8 cellular contexts compared by ENCODE assay signal in genomic region chr16:68844211-68844564, GRCh38. TPM values are rescaled to one million over a fixed set of nuclear protein-coding genes. Genes with fewer than 3 reads are reported as not detected.
A peak's percentile ranks its signal among the peaks of the same experiment; 100 is the strongest.
DNase-seq lines count a peak whose midpoint lies in the region; ATAC-seq and TF ChIP-seq lines count a peak whose summit lies in the region.

No MANE protein-coding gene starts in this region.

- H3K4me3 ChIP-seq in GM12865 (ENCODE audit: low read depth, low read length) (peak overlapping the region; percentile 65), PC-9 (peak overlapping the region; percentile 80), esophagus muscularis mucosa (peak overlapping the region; percentile 71 to 93 (median 87)), prostate gland (peak overlapping the region; percentile 69 to 75)

- H3K9me3 ChIP-seq in PC-9 (ENCODE audit: insufficient read depth, low read depth) = no peaks in the 10 kb centered on the region
- H3K9me3 ChIP-seq in esophagus muscularis mucosa = no peaks in the 10 kb centered on the region
- no peaks in the 10 kb centered on the region for H3K9me3 ChIP-seq in prostate gland

- DNase-seq in GM12865 (ENCODE audit: low read depth) (no peak), PC-9 (no peak), esophagus muscularis mucosa (ENCODE audit: extremely low spot score) (no peak), prostate gland (ENCODE audit: low spot score) (no peak)

- no peaks in the 10 kb centered on the region; the same call in 1 of the 2 replicates for H3K4me1 ChIP-seq in PC-9 (replicated peaks; ENCODE audit: insufficient read depth)
- peaks cover 0 to 22% (median 20%) of the 10 kb centered on the region in 4 donors for H3K4me1 ChIP-seq in esophagus muscularis mucosa
- peaks cover 2% of the 10 kb centered on the region for H3K4me1 ChIP-seq in prostate gland (replicated peaks)

- ATAC-seq in GM18861 (IDR thresholded peaks at IDR 0.05; ENCODE audit: unreplicated experiment) (no peak), GM18505 (IDR thresholded peaks at IDR 0.05; ENCODE audit: unreplicated experiment) (no peak), HG03135 (IDR thresholded peaks at IDR 0.05; ENCODE audit: unreplicated experiment) (no peak), HG02610 (IDR thresholded peaks at IDR 0.05; ENCODE audit: unreplicated experiment) (no peak)

- H3K79me2 ChIP-seq in PC-9 (ENCODE audit: low read depth) = no peaks in the 10 kb centered on the region

- no peaks in the 10 kb centered on the region for H3K9me2 ChIP-seq in PC-9 (ENCODE audit: insufficient read depth)

- CTCF ChIA-PET in PC-9 (lab: Charles Lee) = interaction anchor here (0.6 to 1.2 kb wide), 2 partner anchors 18 to 484 kb away, joined by 4 to 11 read pairs; no protein-coding TSS in a partner anchor

- no peak for TF ChIP-seq POLR2A in esophagus muscularis mucosa (IDR thresholded peaks at IDR 0.05; ENCODE audit: low read depth)
- no peak for TF ChIP-seq POLR2A in prostate gland (IDR thresholded peaks at IDR 0.05)
- TF ChIP-seq POLR2A in GM18505 (IDR thresholded peaks at IDR 0.05; ENCODE audit: borderline replicate concordance, extremely low read depth, insufficient read depth, insufficient read length) = no peak

- TF ChIP-seq EP300 in esophagus muscularis mucosa (IDR thresholded peaks at IDR 0.05) = no peak

- peak overlapping the region; percentile 96 for H2AFZ ChIP-seq in PC-9

- TF ChIP-seq CTCF in GM12865 (IDR thresholded peaks at IDR 0.05; ENCODE audit: insufficient read depth, low read depth, low read length, missing control alignments) (no peak), PC-9 (conservative IDR thresholded peaks at IDR 0.05) (no peak), esophagus muscularis mucosa (IDR thresholded peaks at IDR 0.05) (no peak), prostate gland (IDR thresholded peaks at IDR 0.05) (no peak)

- intact Hi-C loops in PC-9 (cut with micrococcal nuclease; ENCODE audit: unreplicated experiment) = no loop called here
- intact Hi-C loops in esophagus muscularis mucosa (cut with DNase I) = loop anchor here (10.0 kb wide), 2 partner anchors 61 to 309 kb away; partner anchors contain the start of gene ZFP90
- intact Hi-C loops in prostate gland (cut with DNase I) = loop anchor here (5.0 to 10.0 kb wide), 3 partner anchors 43 to 319 kb away; no protein-coding TSS in a partner anchor

- H4K20me1 ChIP-seq in PC-9 (ENCODE audit: insufficient read depth) = no peaks in the 10 kb centered on the region

- peaks cover 15% of the 10 kb centered on the region for H3F3A ChIP-seq in PC-9 (ENCODE audit: insufficient read depth, low read depth)

- H3K36me3 ChIP-seq in PC-9 (ENCODE audit: low read depth) = no peaks in the 10 kb centered on the region
- H3K36me3 ChIP-seq in esophagus muscularis mucosa = no peaks in the 10 kb centered on the region
- H3K36me3 ChIP-seq in prostate gland = no peaks in the 10 kb centered on the region

- 7% methylated on average over 6 of the region's 6 CpGs for WGBS in esophagus muscularis mucosa
- 4% methylated on average over 6 of the region's 6 CpGs for WGBS in prostate gland

- POLR2A ChIA-PET in PC-9 (lab: Charles Lee; ENCODE audit: unreplicated experiment) = interaction anchor here (0.6 kb wide), 1 partner anchor 276 kb away, joined by 3 read pairs; no protein-coding TSS in a partner anchor

- peak overlapping the region; percentile 88 for H3K4me2 ChIP-seq in PC-9

- H3K27ac ChIP-seq in PC-9 (no peak overlapping the region), esophagus muscularis mucosa (replicated peaks in 1 of 4) (peak overlapping the region; percentile 83 to 91 (median 86)), prostate gland (peak overlapping the region; percentile 83 to 84)

- BruUV-seq in PC-9 (replicated peaks; lab: Mats Ljungman, UMichigan) = no TSS peak

- H3K27me3 ChIP-seq in PC-9 (ENCODE audit: insufficient read depth, low read depth) (no peaks in the 10 kb centered on the region), esophagus muscularis mucosa (no peaks in the 10 kb centered on the region), prostate gland (replicated peaks; ENCODE audit: insufficient read depth) (no peaks in the 10 kb centered on the region)

RNA-seq across cellular contexts. Expression of gene TANGO6, which starts 0.9 kb away (rescaled TPM):
- total RNA-seq in PC-9 (2021) (4.7 and 5.8 TPM in 2 replicates), esophagus muscularis mucosa (10 to 100 TPM; 15.7 to 21.3 (median 18.3) TPM), prostate gland (10 to 100 TPM; 13.1 to 28.6 TPM)
